26 cellular contexts compared by ENCODE assay signal in genomic region chr10:123703195-123703790, GRCh38. TPM values are rescaled to one million over a fixed set of nuclear protein-coding genes. Genes with fewer than 3 reads are reported as not detected.
DNase-seq lines count a peak whose midpoint lies in the region; ATAC-seq and TF ChIP-seq lines count a peak whose summit lies in the region.
"Had no signal": no experiment of that assay in that cellular context is flagged by ENCODE, and none has a peak within 500 bp of the region (broad histone marks: within the 10 kb centered on the region; RNA-seq: fewer than 3 reads in every experiment).

No MANE protein-coding gene starts in this region.

- no peaks in the 10 kb centered on the region for H3K36me3 ChIP-seq in WERI-Rb-1
- H3K36me3 ChIP-seq: BE2C had no signal

- intact Hi-C loops in left colon (cut with DNase I, micrococcal nuclease), result no loop called here

- no peak overlapping the region for H3K4me3 ChIP-seq in WERI-Rb-1 (ENCODE audit: low read depth, low read length)

- 0 out of 2 replicates have a peak, but pooled peaks have one; percentile 2 for TF ChIP-seq CTCF in WERI-Rb-1 (IDR thresholded peaks at IDR 0.05; ENCODE audit: low read depth, low read length)

- ATAC-seq in left colon (peak; percentile 34), esophagus mucosa (no peak), GM21381 (IDR thresholded peaks at IDR 0.05; ENCODE audit: unreplicated experiment) (no peak)

- peak; percentile 2 for DNase-seq in NCI-H1694 treated with DMSO at 0.1 percent for 48 hours (lab: John Stamatoyannopoulos, UW)
- DNase-seq in NCI-H1694 (lab: John Stamatoyannopoulos, UW), result no peak
- DNase-seq in HT-29 (ENCODE audit: low spot score), result peak; percentile 1
- no peak for DNase-seq in WERI-Rb-1
- DNase-seq in left colon, result no peak
- no peak for DNase-seq in SHP77 (lab: John Stamatoyannopoulos, UW)
- DNase-seq: 8988T, ACHN, BE2C, Calu3, DMS53, HCEC 1CT, Karpas-422, NCI-H1092, NCI-H1417 treated with DMSO at 0.1 percent for 48 hours, NCI-H187 treated with DMSO at 0.1 percent for 48 hours, NCI-H2107, NCI-H446 treated with DMSO at 0.1 percent for 48 hours, NCI-H69, SHP77 treated with DMSO at 0.1 percent for 48 hours, SK-N-SH, SW 1271 had no signal

- H3K27me3 ChIP-seq in WERI-Rb-1 (ENCODE audit: insufficient read depth, low read depth, severe bottlenecking), result peaks cover 83% of the 10 kb centered on the region
- H3K27me3 ChIP-seq: BE2C had no signal

- H3K9me3 ChIP-seq in WERI-Rb-1 (ENCODE audit: severe bottlenecking), result no peaks in the 10 kb centered on the region
- H3K9me3 ChIP-seq: BE2C, SK-N-SH had no signal

- H3K27ac ChIP-seq in WERI-Rb-1, result no peak overlapping the region
- H3K27ac ChIP-seq: HL-60, RWPE1 had no signal

RNA-seq across cellular contexts. Expression of gene GPR26, which starts 37.1 kb away (rescaled TPM):
- total RNA-seq in HT-29 (2014; rRNA removed; shearing (Covaris generic)), result not detected in 2 replicates
- not detected for total RNA-seq in left colon
- total RNA-seq in esophagus mucosa, result not detected
- total RNA-seq: Calu3 had no signal

Comparison
In these comparisons a context has a peak if more than half of its experiments do, and no peak if none do; other contexts are left out.
1. DNase-seq: peak in NCI-H1694 treated with DMSO at 0.1 percent for 48 hours (single experiment) and HT-29 (single experiment); none in NCI-H1694 (single experiment), WERI-Rb-1 (single experiment), left colon (0 of 2) and SHP77 (0 of 2).